In the genomic region with DNA sequence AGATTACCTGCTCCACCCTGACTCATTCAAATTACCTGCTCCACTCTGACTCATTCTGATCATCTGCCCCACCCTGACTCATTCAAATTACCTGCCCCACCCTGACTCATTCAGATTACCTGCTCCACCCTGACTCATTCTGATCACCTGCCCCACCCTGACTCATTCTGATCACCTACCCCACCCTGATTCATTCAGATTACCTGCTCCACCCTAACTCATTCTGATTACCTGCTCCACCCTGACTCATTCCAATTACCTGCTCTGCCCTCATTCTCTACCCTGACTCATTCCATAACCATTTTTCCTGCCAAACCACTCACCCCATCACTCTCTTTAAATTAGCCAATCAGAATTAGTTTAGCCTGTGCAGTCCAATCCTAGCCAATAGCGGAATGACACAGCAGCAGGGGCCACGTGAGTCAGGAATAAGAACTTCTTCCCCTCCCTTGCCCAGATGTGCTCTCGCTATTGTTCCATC, we compare ENCODE assay signal across 19 cellular contexts. TPM values are rescaled to one million over a fixed set of nuclear protein-coding genes. Genes with fewer than 3 reads are reported as not detected.
DNase-seq lines count a peak whose midpoint lies in the region; ATAC-seq, FAIRE-seq and TF ChIP-seq lines count a peak whose summit lies in the region.
"Had no signal": no experiment of that assay in that cellular context is flagged by ENCODE, and none has a peak within 500 bp of the region (broad histone marks: within the 10 kb centered on the region; RNA-seq: fewer than 3 reads in every experiment).

No MANE protein-coding gene starts in this region.

- no peaks in the 10 kb centered on the region for H3K27me3 ChIP-seq in smooth muscle cell (ENCODE audit: low read depth)
- H3K27me3 ChIP-seq: esophagus muscularis mucosa, testis had no signal

- H3K4me2 ChIP-seq in smooth muscle cell = no peak overlapping the region

- no peaks in the 10 kb centered on the region for H3F3A ChIP-seq in smooth muscle cell (ENCODE audit: low read depth)

- H3K9ac ChIP-seq in smooth muscle cell (ENCODE audit: low read depth) = no peak overlapping the region

- WGBS in smooth muscle cell (ENCODE audit: low lambda C conversion rate) = 97% methylated on average over 3 of the region's 3 CpGs

- peaks cover 8% of the 10 kb centered on the region for H3K27me3 Mint-ChIP-seq in activated T-cell treated with anti-CD3 and anti-CD28 coated beads, Interleukin-2, amount 50 U/mL, for 24 hours

- peaks cover 5% of the 10 kb centered on the region for H3K36me3 Mint-ChIP-seq in activated T-cell treated with anti-CD3 and anti-CD28 coated beads, Interleukin-2, amount 50 U/mL, for 24 hours (ENCODE audit: low read depth)

- no peak overlapping the region for H2AFZ ChIP-seq in smooth muscle cell (ENCODE audit: low read depth)

- TF ChIP-seq CTCF in smooth muscle cell (IDR thresholded peaks at IDR 0.05; ENCODE audit: borderline replicate concordance, insufficient read depth, poor library complexity, severe bottlenecking) = no peak

- H3K27ac Mint-ChIP-seq in activated T-cell treated with anti-CD3 and anti-CD28 coated beads, Interleukin-2, amount 50 U/mL, for 24 hours = peak overlapping the region; percentile 51
- H3K27ac Mint-ChIP-seq: activated B cell treated with CpG ODN at 0.5 μM for 24 hours, natural killer cell had no signal

- H3K9me3 ChIP-seq in smooth muscle cell (replicated peaks; ENCODE audit: low read depth) = no peaks in the 10 kb centered on the region
- H3K9me3 ChIP-seq: esophagus muscularis mucosa, psoas muscle, testis had no signal

- no peak for DNase-seq in activated T-cell treated with anti-CD3 and anti-CD28 coated beads, Interleukin-2, amount 50 U/mL, for 24 hours
- DNase-seq in activated T-cell treated with anti-CD3 and anti-CD28 coated beads, Interleukin-2, amount 50 U/mL, for 1 hour = no peak
- DNase-seq in RCC 7860 (ENCODE audit: low spot score) = peak; percentile 29
- peak; percentile 94 for DNase-seq in epithelial cell of prostate (ENCODE audit: low read depth, low spot score)
- DNase-seq in smooth muscle cell (lab: John Stamatoyannopoulos, UW; ENCODE audit: unreplicated experiment) = no peak
- no peak for DNase-seq in cerebellum (ENCODE audit: low spot score)
- DNase-seq in effector CD8-positive, alpha-beta T cell (lab: John Stamatoyannopoulos, UW) = no peak
- DNase-seq: activated B cell treated with CpG ODN at 0.5 μM for 24 hours, amygdala, GF-D8, hippocampal formation, natural killer cell, NCI-H187 treated with DMSO at 0.1 percent for 48 hours, NCI-H524, OCI-M1, psoas muscle, testis had no signal

- no peak for ATAC-seq in GM21360 (IDR thresholded peaks at IDR 0.05; ENCODE audit: unreplicated experiment)
- ATAC-seq: natural killer cell, psoas muscle had no signal

- H3K9me3 Mint-ChIP-seq in activated T-cell treated with anti-CD3 and anti-CD28 coated beads, Interleukin-2, amount 50 U/mL, for 24 hours = peaks cover 27% of the 10 kb centered on the region

- H3K4me3 Mint-ChIP-seq in activated T-cell treated with anti-CD3 and anti-CD28 coated beads, Interleukin-2, amount 50 U/mL, for 24 hours = no peak overlapping the region
- H3K4me3 Mint-ChIP-seq: activated B cell treated with CpG ODN at 0.5 μM for 24 hours, natural killer cell had no signal

- no peaks in the 10 kb centered on the region for H3K79me2 ChIP-seq in smooth muscle cell (ENCODE audit: low read depth)

- no peak for FAIRE-seq in RCC 7860 (lab: Jason Lieb, UNC)

- H3K27ac ChIP-seq in epithelial cell of prostate = peak overlapping the region; percentile 96
- peak overlapping the region; percentile 63 for H3K27ac ChIP-seq in smooth muscle cell (ENCODE audit: low read depth)
- H3K27ac ChIP-seq: esophagus muscularis mucosa, psoas muscle, testis had no signal

- no peaks in the 10 kb centered on the region for H3K36me3 ChIP-seq in smooth muscle cell (ENCODE audit: low read depth)
- H3K36me3 ChIP-seq: esophagus muscularis mucosa had no signal

- no peak overlapping the region for H3K4me3 ChIP-seq in smooth muscle cell
- H3K4me3 ChIP-seq: esophagus muscularis mucosa, psoas muscle, testis had no signal

- no peaks in the 10 kb centered on the region for H4K20me1 ChIP-seq in smooth muscle cell (ENCODE audit: low read depth)

- H3K4me1 ChIP-seq in smooth muscle cell (ENCODE audit: low read depth) = no peaks in the 10 kb centered on the region
- H3K4me1 ChIP-seq: esophagus muscularis mucosa, psoas muscle, testis had no signal

- peaks cover 8% of the 10 kb centered on the region for H3K4me1 Mint-ChIP-seq in activated T-cell treated with anti-CD3 and anti-CD28 coated beads, Interleukin-2, amount 50 U/mL, for 24 hours (ENCODE audit: low read depth)
- H3K4me1 Mint-ChIP-seq: natural killer cell had no signal

RNA-seq across cellular contexts. Expression of a gene that starts 26.2 kb away (rescaled TPM):
- 0.36 and 0.99 TPM in 2 replicates for total RNA-seq in smooth muscle cell
- polyA plus RNA-seq in smooth muscle cell = 0.41 and 1.1 TPM in 2 replicates
- total RNA-seq in cerebellum = 1.7 TPM

RNA-seq across cellular contexts. Expression of a gene that starts 41.2 kb away (rescaled TPM):
- total RNA-seq in smooth muscle cell (40.3 and 61.3 TPM in 2 replicates), cerebellum (57.1 TPM)
- 49.8 and 53.1 TPM in 2 replicates for polyA plus RNA-seq in smooth muscle cell

RNA-seq across cellular contexts. Expression of a gene that starts 45.2 kb away (rescaled TPM):
- total RNA-seq in smooth muscle cell = 11.2 and 25.3 TPM in 2 replicates
- polyA plus RNA-seq in smooth muscle cell = 1.7 and 8.2 TPM in 2 replicates
- total RNA-seq in cerebellum = 5.5 TPM

RNA-seq across cellular contexts. Expression of a gene that starts 47.4 kb away (rescaled TPM):
- total RNA-seq in smooth muscle cell (15.4 and 20.6 TPM in 2 replicates), cerebellum (38.4 TPM)
- polyA plus RNA-seq in smooth muscle cell = 39.6 and 70.1 TPM in 2 replicates

Comparison
In these comparisons a context has a peak if more than half of its experiments do, and no peak if none do; other contexts are left out.
1. DNase-seq: peak in RCC 7860 (single experiment) and epithelial cell of prostate (single experiment); none in activated T-cell treated with anti-CD3 and anti-CD28 coated beads, Interleukin-2, amount 50 U/mL, for 24 hours (single experiment), activated T-cell treated with anti-CD3 and anti-CD28 coated beads, Interleukin-2, amount 50 U/mL, for 1 hour (single experiment), smooth muscle cell (single experiment), cerebellum (single experiment) and effector CD8-positive, alpha-beta T cell (single experiment).